Comparison of ENCODE assay signal across 8 cellular contexts in the genomic region with DNA sequence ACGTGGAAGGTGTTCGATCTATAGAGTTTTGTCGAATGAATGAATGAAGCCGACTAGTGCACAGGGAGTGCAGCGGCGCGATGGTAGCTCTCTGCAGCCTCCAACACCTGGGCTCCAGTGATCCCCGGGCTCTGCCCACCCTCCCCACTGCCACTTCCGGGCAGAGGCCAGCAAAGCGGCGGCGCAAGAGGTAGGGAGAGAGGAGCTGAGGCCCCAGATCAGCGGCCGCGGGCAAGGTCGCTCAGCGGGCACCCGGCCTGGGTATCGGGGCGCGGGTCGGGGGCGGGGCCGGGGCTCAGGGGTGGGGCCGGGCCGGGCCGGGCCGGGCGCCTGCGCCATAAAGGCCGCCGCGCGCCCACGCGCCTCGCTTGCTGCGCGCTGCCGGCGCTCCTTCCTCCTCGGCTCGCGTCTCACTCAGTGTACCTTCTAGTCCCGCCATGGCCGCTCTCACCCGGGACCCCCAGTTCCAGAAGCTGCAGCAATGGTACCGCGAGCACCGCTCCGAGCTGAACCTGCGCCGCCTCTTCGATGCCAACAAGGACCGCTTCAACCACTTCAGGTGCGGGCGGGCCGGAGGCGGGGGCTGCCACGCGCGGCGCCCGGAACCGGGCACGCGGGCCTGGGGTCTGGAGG. TPM values are rescaled to one million over a fixed set of nuclear protein-coding genes. Genes with fewer than 3 reads are reported as not detected.
DNase-seq lines count a peak whose midpoint lies in the region; ATAC-seq and TF ChIP-seq lines count a peak whose summit lies in the region.

GPI (plus strand) TSS at position 367 of the 633 bp plus-strand sequence; CDS start at position 438, 71 bp downstream.

- H3K4me1 Mint-ChIP-seq in activated T-helper 2 cell treated with anti-CD3 and anti-CD28 coated beads, Interferon-gamma antibody, Interleukin-2, Interleukin-4, amounts not matched to agents 10 μg/mL and 5 μg/mL and 100 μg/mL, durations not matched to agents 14 hours and 24 hours and 36 hours (ENCODE audit: low read depth), result peaks cover 53% of the 10 kb centered on the region
- peaks cover 29 to 36% of the 10 kb centered on the region in 2 donors for H3K4me1 Mint-ChIP-seq in natural killer cell
- peaks cover 19 to 46% of the 10 kb centered on the region in 2 donors for H3K4me1 Mint-ChIP-seq in stimulated activated naive B cell treated with anti-CD40 and anti-IgM and Interleukin-4, amounts not matched to agents 10 μg/mL and 1 μg/mL and 100 μg/mL, for 72 hours

- H3K4me3 ChIP-seq in fibroblast of mammary gland (ENCODE audit: control insufficient read depth, low read depth, low read length), result peak within 1 kb of the TSS; percentile 83

- H3K27me3 Mint-ChIP-seq in activated T-helper 2 cell treated with anti-CD3 and anti-CD28 coated beads, Interferon-gamma antibody, Interleukin-2, Interleukin-4, amounts not matched to agents 10 μg/mL and 5 μg/mL and 100 μg/mL, durations not matched to agents 14 hours and 24 hours and 36 hours (ENCODE audit: low read depth), result no peaks in the 10 kb centered on the region
- H3K27me3 Mint-ChIP-seq in natural killer cell (ENCODE audit: low read depth in 2 of 2), result no peaks in the 10 kb centered on the region
- H3K27me3 Mint-ChIP-seq in stimulated activated naive B cell treated with anti-CD40 and anti-IgM and Interleukin-4, amounts not matched to agents 10 μg/mL and 1 μg/mL and 100 μg/mL, for 72 hours, result no peaks in the 10 kb centered on the region

- H3K27ac Mint-ChIP-seq in activated T-helper 2 cell treated with anti-CD3 and anti-CD28 coated beads, Interferon-gamma antibody, Interleukin-2, Interleukin-4, amounts not matched to agents 10 μg/mL and 5 μg/mL and 100 μg/mL, durations not matched to agents 14 hours and 24 hours and 36 hours, result peak within 1 kb of the TSS; percentile 89
- H3K27ac Mint-ChIP-seq in natural killer cell, result peak within 1 kb of the TSS; percentile 53 to 77
- H3K27ac Mint-ChIP-seq in stimulated activated naive B cell treated with anti-CD40 and anti-IgM and Interleukin-4, amounts not matched to agents 10 μg/mL and 1 μg/mL and 100 μg/mL, for 72 hours, result peak within 1 kb of the TSS; percentile 90

- in situ Hi-C loops in Caki2 (cut with HindIII; ENCODE audit: low pct_unique_long_range_greater_than_20kb, low sequenced_read_pairs), result loop anchor here (10.0 kb wide), 1 partner anchor 80 kb away; no protein-coding TSS in a partner anchor

- H3K9me3 Mint-ChIP-seq in activated T-helper 2 cell treated with anti-CD3 and anti-CD28 coated beads, Interferon-gamma antibody, Interleukin-2, Interleukin-4, amounts not matched to agents 10 μg/mL and 5 μg/mL and 100 μg/mL, durations not matched to agents 14 hours and 24 hours and 36 hours, result no peaks in the 10 kb centered on the region
- no peaks in the 10 kb centered on the region for H3K9me3 Mint-ChIP-seq in natural killer cell
- no peaks in the 10 kb centered on the region for H3K9me3 Mint-ChIP-seq in stimulated activated naive B cell treated with anti-CD40 and anti-IgM and Interleukin-4, amounts not matched to agents 10 μg/mL and 1 μg/mL and 100 μg/mL, for 72 hours

- TF ChIP-seq RAD21 in Ishikawa (IDR thresholded peaks at IDR 0.05; ENCODE audit: low read depth), result no peak

- no peak for TF ChIP-seq EP300 in Ishikawa (IDR thresholded peaks at IDR 0.05; ENCODE audit: borderline replicate concordance)

- intact Hi-C loops in activated T-helper 2 cell treated with anti-CD3 and anti-CD28 coated beads, Interferon-gamma antibody, Interleukin-2, Interleukin-4, amounts not matched to agents 10 μg/mL and 5 μg/mL and 100 μg/mL, durations not matched to agents 14 hours and 24 hours and 36 hours (cut with micrococcal nuclease), result loop anchor here (2.0 kb wide), 1 partner anchor 64 kb away; the partner anchor contains the start of gene UBA2
- intact Hi-C loops in natural killer cell (cut with micrococcal nuclease), result no loop called here

- ATAC-seq in GM21526 (IDR thresholded peaks at IDR 0.05; ENCODE audit: low FRiP score, unreplicated experiment), result peak; percentile 60
- ATAC-seq in natural killer cell, result peak; percentile 90 to 93 (median 92)
- ATAC-seq in stimulated activated naive B cell treated with anti-CD40 and anti-IgM and Interleukin-4, amounts not matched to agents 10 μg/mL and 1 μg/mL and 100 μg/mL, for 72 hours (replicated peaks), result peak; percentile 91 to 94

- H3K4me3 Mint-ChIP-seq in activated T-helper 2 cell treated with anti-CD3 and anti-CD28 coated beads, Interferon-gamma antibody, Interleukin-2, Interleukin-4, amounts not matched to agents 10 μg/mL and 5 μg/mL and 100 μg/mL, durations not matched to agents 14 hours and 24 hours and 36 hours (ENCODE audit: low read depth), result peak within 1 kb of the TSS; percentile 100
- peak within 1 kb of the TSS; percentile 88 for H3K4me3 Mint-ChIP-seq in natural killer cell
- peak within 1 kb of the TSS; percentile 91 to 98 for H3K4me3 Mint-ChIP-seq in stimulated activated naive B cell treated with anti-CD40 and anti-IgM and Interleukin-4, amounts not matched to agents 10 μg/mL and 1 μg/mL and 100 μg/mL, for 72 hours

- H3K36me3 Mint-ChIP-seq in activated T-helper 2 cell treated with anti-CD3 and anti-CD28 coated beads, Interferon-gamma antibody, Interleukin-2, Interleukin-4, amounts not matched to agents 10 μg/mL and 5 μg/mL and 100 μg/mL, durations not matched to agents 14 hours and 24 hours and 36 hours (ENCODE audit: low read depth), result peaks cover 47% of the 10 kb centered on the region
- H3K36me3 Mint-ChIP-seq in natural killer cell, result no peaks in the 10 kb centered on the region
- peaks cover 27 to 40% of the 10 kb centered on the region in 2 donors for H3K36me3 Mint-ChIP-seq in stimulated activated naive B cell treated with anti-CD40 and anti-IgM and Interleukin-4, amounts not matched to agents 10 μg/mL and 1 μg/mL and 100 μg/mL, for 72 hours

- DNase-seq in Caki2 (ENCODE audit: low read depth), result peak; percentile 73
- peak; percentile 88 for DNase-seq in RPMI8226
- DNase-seq in activated T-helper 2 cell treated with anti-CD3 and anti-CD28 coated beads, Interferon-gamma antibody, Interleukin-2, Interleukin-4, amounts not matched to agents 10 μg/mL and 5 μg/mL and 100 μg/mL, durations not matched to agents 14 hours and 24 hours and 36 hours (ENCODE audit: low spot score), result peak; percentile 64
- peak; percentile 29 for DNase-seq in fibroblast of mammary gland (ENCODE audit: low read depth)
- DNase-seq in natural killer cell, result peak; percentile 53
- DNase-seq in stimulated activated naive B cell treated with anti-CD40 and anti-IgM and Interleukin-4, amounts not matched to agents 10 μg/mL and 1 μg/mL and 100 μg/mL, for 72 hours, result peak; percentile 63

- no peak for TF ChIP-seq CTCF in fibroblast of mammary gland (conservative IDR thresholded peaks at IDR 0.05; ENCODE audit: control insufficient read depth, insufficient read depth, low read depth, low read length)
- TF ChIP-seq CTCF in natural killer cell (IDR thresholded peaks at IDR 0.05), result no peak

TF ChIP-seq in Ishikawa, 13 proteins besides CTCF, POLR2A, EP300 and RAD21 (continues in another document):
- TF ChIP-seq ZBTB7A (IDR thresholded peaks at IDR 0.05; ENCODE audit: low read depth) (peak; percentile 65), TAF1 (IDR thresholded peaks at IDR 0.05; ENCODE audit: low read depth) (peak; percentile 57; the same call in 1 of the 2 replicates), TEAD4 (IDR thresholded peaks at IDR 0.05) (no peak), REST (IDR thresholded peaks at IDR 0.05; ENCODE audit: low read depth) (no peak), CREB1 (IDR thresholded peaks at IDR 0.05; ENCODE audit: low read depth) (no peak), EGR1 (IDR thresholded peaks at IDR 0.05) (0 out of 2 replicates have a peak, but pooled peaks have one; percentile 70), FOXM1 (IDR thresholded peaks at IDR 0.05; ENCODE audit: borderline replicate concordance, low read depth) (no peak), USF1 (IDR thresholded peaks at IDR 0.05) (no peak), YY1 (IDR thresholded peaks at IDR 0.05; ENCODE audit: low read depth) (peak; percentile 74), TCF12 (IDR thresholded peaks at IDR 0.05; ENCODE audit: low read depth) (no peak)

RNA-seq across cellular contexts. Expression of gene GPI, which starts in this region (rescaled TPM):
- 829 and 893 TPM in 2 replicates for total RNA-seq in Caki2 (2014; rRNA removed; shearing (Covaris generic); ENCODE audit: low replicate concordance)
- total RNA-seq in activated T-helper 2 cell treated with anti-CD3 and anti-CD28 coated beads, Interferon-gamma antibody, Interleukin-2, Interleukin-4, amounts not matched to agents 10 μg/mL and 5 μg/mL and 100 μg/mL, durations not matched to agents 14 hours and 24 hours and 36 hours, result 622 and 630 TPM in 2 replicates
- 100 to 1,000 TPM in 2 of 3 donors, 10 to 100 TPM in 1; 98.5 to 132 (median 104) TPM for total RNA-seq in natural killer cell

Comparison
In these comparisons a context has a peak if more than half of its experiments do, and no peak if none do; other contexts are left out.
1. Peak in every context shown above with its lines: DNase-seq, ATAC-seq and H3K4me3 ChIP-seq.
2. DNase-seq: peak in every context shown above with its lines; median percentile 88 in RPMI8226; 73 in Caki2; 64 in activated T-helper 2 cell treated with anti-CD3 and anti-CD28 coated beads, Interferon-gamma antibody, Interleukin-2, Interleukin-4, amounts not matched to agents 10 μg/mL and 5 μg/mL and 100 μg/mL, durations not matched to agents 14 hours and 24 hours and 36 hours; 63 in stimulated activated naive B cell treated with anti-CD40 and anti-IgM and Interleukin-4, amounts not matched to agents 10 μg/mL and 1 μg/mL and 100 μg/mL, for 72 hours; 53 in natural killer cell; 29 in fibroblast of mammary gland.